8 cellular contexts compared by ENCODE assay signal in genomic region chrX:13029831-13030771, GRCh38. TPM values are rescaled to one million over a fixed set of nuclear protein-coding genes. Genes with fewer than 3 reads are reported as not detected.
A peak's percentile ranks its signal among the peaks of the same experiment; 100 is the strongest.
DNase-seq lines count a peak whose midpoint lies in the region; ATAC-seq and TF ChIP-seq lines count a peak whose summit lies in the region.

No MANE protein-coding gene starts in this region.

- peaks cover 0 to 2% (median 0%) of the 10 kb centered on the region in 3 donors for H3K36me3 Mint-ChIP-seq in CD8-positive, alpha-beta memory T cell
- H3K36me3 Mint-ChIP-seq in chondrocyte (ENCODE audit: low read depth) = no peaks in the 10 kb centered on the region

- H3K4me3 ChIP-seq in CD8-positive, alpha-beta memory T cell (ENCODE audit: low read length) = peak overlapping the region; percentile 41
- no peak overlapping the region for H3K4me3 ChIP-seq in muscle layer of duodenum (ENCODE audit: low read depth in 1 of 2, low read length in 2 of 2)

- POLR2A ChIA-PET in CD8-positive, alpha-beta memory T cell (lab: Charles Lee) = interaction anchor here (0.6 to 1.4 kb wide), 7 partner anchors 10 to 57 kb away, joined by 3 to 6 read pairs (median 3); no protein-coding TSS in a partner anchor

- no peaks in the 10 kb centered on the region for H3K9me3 ChIP-seq in CD8-positive, alpha-beta memory T cell (ENCODE audit: low read length)
- H3K9me3 ChIP-seq in muscle layer of duodenum (ENCODE audit: control insufficient read depth in 1 of 2, low read length in 2 of 2) = no peaks in the 10 kb centered on the region

- DNase-seq in CD8-positive, alpha-beta memory T cell = peak in 1 of 5 donors; percentile 59
- DNase-seq in NCI-H146 (lab: John Stamatoyannopoulos, UW) (peak; percentile 19), chondrocyte (ENCODE audit: low spot score) (no peak), NCI-H1436 (lab: John Stamatoyannopoulos, UW) (no peak)
- no peak for DNase-seq in stimulated activated CD4-positive, alpha-beta T cell treated with anti-CD3 and anti-CD28 coated beads, Interleukin-2, amount 100 ng/mL, for 48 hours

- no peak overlapping the region for H3K27ac ChIP-seq in CD8-positive, alpha-beta memory T cell (ENCODE audit: low read depth, low read length)
- H3K27ac ChIP-seq in muscle layer of duodenum (ENCODE audit: low read length) = peak overlapping the region; percentile 16

- H3K4me1 ChIP-seq in CD8-positive, alpha-beta memory T cell (ENCODE audit: insufficient read depth, low read length) = peaks cover 71% of the 10 kb centered on the region
- peaks cover 0 to 11% of the 10 kb centered on the region in 2 donors for H3K4me1 ChIP-seq in muscle layer of duodenum (ENCODE audit: control insufficient read depth in 1 of 2, insufficient read depth in 2 of 2, low read length in 2 of 2)

- no peak for ATAC-seq in GM21786 (IDR thresholded peaks at IDR 0.05; ENCODE audit: unreplicated experiment)
- ATAC-seq in HG02763 (IDR thresholded peaks at IDR 0.05; ENCODE audit: unreplicated experiment) = no peak

- no peak for TF ChIP-seq CTCF in chondrocyte (IDR thresholded peaks at IDR 0.05)

- peak overlapping the region; percentile 5 to 71 (median 49) for H3K4me3 Mint-ChIP-seq in CD8-positive, alpha-beta memory T cell
- no peak overlapping the region for H3K4me3 Mint-ChIP-seq in chondrocyte (ENCODE audit: unreplicated experiment)

- peaks cover 58 to 71% (median 67%) of the 10 kb centered on the region in 3 donors for H3K4me1 Mint-ChIP-seq in CD8-positive, alpha-beta memory T cell
- H3K4me1 Mint-ChIP-seq in chondrocyte (ENCODE audit: low read depth) = peaks cover 40% of the 10 kb centered on the region

- CTCF ChIA-PET in CD8-positive, alpha-beta memory T cell (lab: Charles Lee) = interaction anchor here (0.7 to 1.7 kb wide), 5 partner anchors 15 to 62 kb away, joined by 3 to 4 read pairs (median 3); partner anchors contain the start of gene FAM9C

- H3K9me3 Mint-ChIP-seq in CD8-positive, alpha-beta memory T cell = no peaks in the 10 kb centered on the region
- no peaks in the 10 kb centered on the region for H3K9me3 Mint-ChIP-seq in chondrocyte (ENCODE audit: low read depth)

- H3K27me3 Mint-ChIP-seq in CD8-positive, alpha-beta memory T cell = peaks cover 0 to 15% of the 10 kb centered on the region in 2 donors
- no peaks in the 10 kb centered on the region for H3K27me3 Mint-ChIP-seq in chondrocyte (ENCODE audit: low read depth)

- H3K27ac Mint-ChIP-seq in CD8-positive, alpha-beta memory T cell = peak overlapping the region; percentile 53 to 90 (median 81)
- H3K27ac Mint-ChIP-seq in chondrocyte (ENCODE audit: unreplicated experiment) = peak overlapping the region; percentile 95

- no peaks in the 10 kb centered on the region for H3K36me3 ChIP-seq in CD8-positive, alpha-beta memory T cell (ENCODE audit: insufficient read depth, low read length)
- no peaks in the 10 kb centered on the region for H3K36me3 ChIP-seq in muscle layer of duodenum (ENCODE audit: control insufficient read depth in 1 of 2, insufficient read depth in 2 of 2, low read length in 2 of 2)

- H3K27me3 ChIP-seq in CD8-positive, alpha-beta memory T cell (ENCODE audit: insufficient read depth, low read length, poor library complexity, severe bottlenecking) = no peaks in the 10 kb centered on the region
- no peaks in the 10 kb centered on the region for H3K27me3 ChIP-seq in muscle layer of duodenum (ENCODE audit: low read depth, low read length)

RNA-seq across cellular contexts. Expression of gene FAM9C, which starts 14.3 kb away (rescaled TPM):
- total RNA-seq in CD8-positive, alpha-beta memory T cell = not detected
- not detected for polyA plus RNA-seq in CD8-positive, alpha-beta memory T cell
- total RNA-seq in chondrocyte = not detected in 3 replicates

RNA-seq across cellular contexts. Expression of gene TMSB4X, which starts 55.2 kb away (rescaled TPM):
- total RNA-seq in CD8-positive, alpha-beta memory T cell = 1,000 to 10,000 TPM; 3,415 to 3,478 TPM
- 28,788 TPM for polyA plus RNA-seq in CD8-positive, alpha-beta memory T cell
- total RNA-seq in chondrocyte = 1,769 to 3,180 TPM (median 3,093 TPM) in 3 replicates
